Comparison of ENCODE assay signal across 1 cellular context in the genomic region with DNA sequence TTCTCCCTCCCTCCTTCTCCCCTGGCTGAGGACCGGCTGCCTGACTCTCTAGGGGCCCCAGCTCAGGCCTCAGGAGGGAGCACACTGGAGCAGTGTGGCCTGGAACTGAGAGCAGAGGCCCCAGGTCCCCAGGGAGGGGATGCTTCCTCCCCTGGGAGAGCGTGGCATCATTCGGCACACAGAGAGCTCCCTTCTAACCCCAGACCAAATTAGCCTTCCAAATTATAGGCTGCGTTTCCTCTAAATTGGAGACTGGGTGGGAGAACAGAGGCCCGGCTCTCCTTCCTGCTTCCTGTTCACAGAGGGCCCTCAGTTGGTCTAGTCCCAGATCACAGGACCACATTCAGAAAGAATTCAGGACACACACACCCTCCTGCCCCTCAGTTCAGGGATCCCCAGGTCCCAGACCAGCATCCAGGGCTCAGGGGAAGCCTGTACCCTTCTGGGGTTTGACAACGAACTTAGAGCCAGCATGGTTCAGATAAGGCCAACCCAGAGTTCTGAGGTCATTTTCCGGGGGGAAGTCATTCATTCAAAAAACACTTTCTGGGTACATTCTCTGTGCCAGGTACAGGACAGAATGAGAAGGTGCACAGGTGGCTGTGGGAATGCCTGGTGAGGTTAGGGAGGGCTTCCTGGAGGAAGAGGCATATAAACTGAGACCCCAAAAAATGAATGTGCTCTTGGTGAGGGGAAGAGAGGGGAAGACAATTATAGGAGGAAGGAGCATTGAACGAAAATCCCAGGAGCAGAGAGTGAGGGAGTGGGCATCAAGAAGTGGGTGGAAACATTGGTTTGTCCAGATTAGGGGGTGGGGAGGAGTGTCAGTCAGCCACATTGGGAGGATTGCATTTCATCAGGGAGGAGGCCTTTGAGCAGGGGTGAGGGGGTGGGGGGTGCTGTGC.
TF ChIP-seq lines count a peak whose summit lies in the region.

No MANE protein-coding gene starts in this region.

TF ChIP-seq in GM12878, 131 proteins besides CTCF, POLR2A, EP300 and RAD21 (continues in another document):
- TF ChIP-seq ETV6 (conservative IDR thresholded peaks at IDR 0.05 in 1 of 2, IDR thresholded peaks at IDR 0.05 in 1 of 2; ENCODE audit: borderline replicate concordance in 1 of 2, low read depth in 1 of 2) (peak in 1 of 2 experiments; percentile 7; a peak in 1 of 4 replicates), DPF2 (IDR thresholded peaks at IDR 0.05) (no peak), RUNX3 (IDR thresholded peaks at IDR 0.05; ENCODE audit: low read length) (peak; percentile 41; the same call in 1 of the 2 replicates), KLF5 (IDR thresholded peaks at IDR 0.05; ENCODE audit: partially characterized antibody) (no peak), LARP7 (IDR thresholded peaks at IDR 0.05) (no peak), SREBF1 (IDR thresholded peaks at IDR 0.05; ENCODE audit: low read length) (no peak), RELA (IDR thresholded peaks at IDR 0.05; ENCODE audit: borderline replicate concordance, partially characterized antibody) (no peak), FOS (IDR thresholded peaks at IDR 0.05; ENCODE audit: borderline replicate concordance, extremely low read depth, insufficient read length) (no peak), HDGF (IDR thresholded peaks at IDR 0.05) (peak; percentile 57; the same call in 1 of the 2 replicates), SP1 (IDR thresholded peaks at IDR 0.05; ENCODE audit: low read depth, low read length) (peak; percentile 63), NFXL1 (IDR thresholded peaks at IDR 0.05; ENCODE audit: borderline replicate concordance) (0 out of 2 replicates have a peak, but pooled peaks have one; percentile 32), MTA2 (IDR thresholded peaks at IDR 0.05; ENCODE audit: low read depth) (peak; percentile 73), YY1 (IDR thresholded peaks at IDR 0.05; ENCODE audit: low read depth, low read length) (peak; percentile 20; the same call in 1 of the 2 replicates), YBX1 (IDR thresholded peaks at IDR 0.05) (peak; percentile 99), SMAD5 (IDR thresholded peaks at IDR 0.05; ENCODE audit: low read depth) (no peak), ZNF687 (IDR thresholded peaks at IDR 0.05) (peak; percentile 51), KDM1A (IDR thresholded peaks at IDR 0.05; ENCODE audit: borderline replicate concordance) (no peak), BHLHE40 (IDR thresholded peaks at IDR 0.05; ENCODE audit: borderline replicate concordance in 1 of 2, low read depth in 2 of 2, low read length in 1 of 2) (peak; percentile 69 to 73), BMI1 (IDR thresholded peaks at IDR 0.05; ENCODE audit: borderline replicate concordance) (no peak), PAX8 (IDR thresholded peaks at IDR 0.05) (no peak), MEF2B (IDR thresholded peaks at IDR 0.05; ENCODE audit: partially characterized antibody, poor library complexity, severe bottlenecking) (peak; percentile 100), ZNF207 (IDR thresholded peaks at IDR 0.05; ENCODE audit: borderline replicate concordance) (no peak), GATAD2B (conservative IDR thresholded peaks at IDR 0.05; ENCODE audit: low read depth) (peak; percentile 100), ZBED1 (IDR thresholded peaks at IDR 0.05; ENCODE audit: borderline replicate concordance) (no peak), ASH2L (IDR thresholded peaks at IDR 0.05; ENCODE audit: borderline replicate concordance, low read depth) (no peak), MTA3 (IDR thresholded peaks at IDR 0.05; ENCODE audit: borderline replicate concordance, low read length) (no peak), RB1 (IDR thresholded peaks at IDR 0.05; ENCODE audit: borderline replicate concordance) (peak; percentile 100), FOXK2 (IDR thresholded peaks at IDR 0.05) (no peak), TARDBP (IDR thresholded peaks at IDR 0.05; ENCODE audit: borderline replicate concordance) (no peak), SMAD1 (IDR thresholded peaks at IDR 0.05; ENCODE audit: low read depth, partially characterized antibody) (peak; percentile 60), POLR2AphosphoS5 (IDR thresholded peaks at IDR 0.05; ENCODE audit: low read length) (no peak)
- TF ChIP-seq, protein P1, sequence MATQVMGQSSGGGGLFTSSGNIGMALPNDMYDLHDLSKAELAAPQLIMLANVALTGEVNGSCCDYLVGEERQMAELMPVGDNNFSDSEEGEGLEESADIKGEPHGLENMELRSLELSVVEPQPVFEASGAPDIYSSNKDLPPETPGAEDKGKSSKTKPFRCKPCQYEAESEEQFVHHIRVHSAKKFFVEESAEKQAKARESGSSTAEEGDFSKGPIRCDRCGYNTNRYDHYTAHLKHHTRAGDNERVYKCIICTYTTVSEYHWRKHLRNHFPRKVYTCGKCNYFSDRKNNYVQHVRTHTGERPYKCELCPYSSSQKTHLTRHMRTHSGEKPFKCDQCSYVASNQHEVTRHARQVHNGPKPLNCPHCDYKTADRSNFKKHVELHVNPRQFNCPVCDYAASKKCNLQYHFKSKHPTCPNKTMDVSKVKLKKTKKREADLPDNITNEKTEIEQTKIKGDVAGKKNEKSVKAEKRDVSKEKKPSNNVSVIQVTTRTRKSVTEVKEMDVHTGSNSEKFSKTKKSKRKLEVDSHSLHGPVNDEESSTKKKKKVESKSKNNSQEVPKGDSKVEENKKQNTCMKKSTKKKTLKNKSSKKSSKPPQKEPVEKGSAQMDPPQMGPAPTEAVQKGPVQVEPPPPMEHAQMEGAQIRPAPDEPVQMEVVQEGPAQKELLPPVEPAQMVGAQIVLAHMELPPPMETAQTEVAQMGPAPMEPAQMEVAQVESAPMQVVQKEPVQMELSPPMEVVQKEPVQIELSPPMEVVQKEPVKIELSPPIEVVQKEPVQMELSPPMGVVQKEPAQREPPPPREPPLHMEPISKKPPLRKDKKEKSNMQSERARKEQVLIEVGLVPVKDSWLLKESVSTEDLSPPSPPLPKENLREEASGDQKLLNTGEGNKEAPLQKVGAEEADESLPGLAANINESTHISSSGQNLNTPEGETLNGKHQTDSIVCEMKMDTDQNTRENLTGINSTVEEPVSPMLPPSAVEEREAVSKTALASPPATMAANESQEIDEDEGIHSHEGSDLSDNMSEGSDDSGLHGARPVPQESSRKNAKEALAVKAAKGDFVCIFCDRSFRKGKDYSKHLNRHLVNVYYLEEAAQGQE (IDR thresholded peaks at IDR 0.05; ENCODE audit: low read depth, low read length), result no peak
- TF ChIP-seq, protein P2, sequence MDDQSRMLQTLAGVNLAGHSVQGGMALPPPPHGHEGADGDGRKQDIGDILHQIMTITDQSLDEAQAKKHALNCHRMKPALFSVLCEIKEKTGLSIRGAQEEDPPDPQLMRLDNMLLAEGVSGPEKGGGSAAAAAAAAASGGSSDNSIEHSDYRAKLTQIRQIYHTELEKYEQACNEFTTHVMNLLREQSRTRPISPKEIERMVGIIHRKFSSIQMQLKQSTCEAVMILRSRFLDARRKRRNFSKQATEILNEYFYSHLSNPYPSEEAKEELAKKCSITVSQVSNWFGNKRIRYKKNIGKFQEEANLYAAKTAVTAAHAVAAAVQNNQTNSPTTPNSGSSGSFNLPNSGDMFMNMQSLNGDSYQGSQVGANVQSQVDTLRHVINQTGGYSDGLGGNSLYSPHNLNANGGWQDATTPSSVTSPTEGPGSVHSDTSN (IDR thresholded peaks at IDR 0.05; ENCODE audit: insufficient replicate concordance, low read depth, low read length), result no peak
- TF ChIP-seq, protein P3, sequence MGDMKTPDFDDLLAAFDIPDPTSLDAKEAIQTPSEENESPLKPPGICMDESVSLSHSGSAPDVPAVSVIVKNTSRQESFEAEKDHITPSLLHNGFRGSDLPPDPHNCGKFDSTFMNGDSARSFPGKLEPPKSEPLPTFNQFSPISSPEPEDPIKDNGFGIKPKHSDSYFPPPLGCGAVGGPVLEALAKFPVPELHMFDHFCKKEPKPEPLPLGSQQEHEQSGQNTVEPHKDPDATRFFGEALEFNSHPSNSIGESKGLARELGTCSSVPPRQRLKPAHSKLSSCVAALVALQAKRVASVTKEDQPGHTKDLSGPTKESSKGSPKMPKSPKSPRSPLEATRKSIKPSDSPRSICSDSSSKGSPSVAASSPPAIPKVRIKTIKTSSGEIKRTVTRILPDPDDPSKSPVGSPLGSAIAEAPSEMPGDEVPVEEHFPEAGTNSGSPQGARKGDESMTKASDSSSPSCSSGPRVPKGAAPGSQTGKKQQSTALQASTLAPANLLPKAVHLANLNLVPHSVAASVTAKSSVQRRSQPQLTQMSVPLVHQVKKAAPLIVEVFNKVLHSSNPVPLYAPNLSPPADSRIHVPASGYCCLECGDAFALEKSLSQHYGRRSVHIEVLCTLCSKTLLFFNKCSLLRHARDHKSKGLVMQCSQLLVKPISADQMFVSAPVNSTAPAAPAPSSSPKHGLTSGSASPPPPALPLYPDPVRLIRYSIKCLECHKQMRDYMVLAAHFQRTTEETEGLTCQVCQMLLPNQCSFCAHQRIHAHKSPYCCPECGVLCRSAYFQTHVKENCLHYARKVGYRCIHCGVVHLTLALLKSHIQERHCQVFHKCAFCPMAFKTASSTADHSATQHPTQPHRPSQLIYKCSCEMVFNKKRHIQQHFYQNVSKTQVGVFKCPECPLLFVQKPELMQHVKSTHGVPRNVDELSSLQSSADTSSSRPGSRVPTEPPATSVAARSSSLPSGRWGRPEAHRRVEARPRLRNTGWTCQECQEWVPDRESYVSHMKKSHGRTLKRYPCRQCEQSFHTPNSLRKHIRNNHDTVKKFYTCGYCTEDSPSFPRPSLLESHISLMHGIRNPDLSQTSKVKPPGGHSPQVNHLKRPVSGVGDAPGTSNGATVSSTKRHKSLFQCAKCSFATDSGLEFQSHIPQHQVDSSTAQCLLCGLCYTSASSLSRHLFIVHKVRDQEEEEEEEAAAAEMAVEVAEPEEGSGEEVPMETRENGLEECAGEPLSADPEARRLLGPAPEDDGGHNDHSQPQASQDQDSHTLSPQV (IDR thresholded peaks at IDR 0.05), result peak; percentile 58; the same call in 1 of the 2 replicates
- TF ChIP-seq, protein P4, sequence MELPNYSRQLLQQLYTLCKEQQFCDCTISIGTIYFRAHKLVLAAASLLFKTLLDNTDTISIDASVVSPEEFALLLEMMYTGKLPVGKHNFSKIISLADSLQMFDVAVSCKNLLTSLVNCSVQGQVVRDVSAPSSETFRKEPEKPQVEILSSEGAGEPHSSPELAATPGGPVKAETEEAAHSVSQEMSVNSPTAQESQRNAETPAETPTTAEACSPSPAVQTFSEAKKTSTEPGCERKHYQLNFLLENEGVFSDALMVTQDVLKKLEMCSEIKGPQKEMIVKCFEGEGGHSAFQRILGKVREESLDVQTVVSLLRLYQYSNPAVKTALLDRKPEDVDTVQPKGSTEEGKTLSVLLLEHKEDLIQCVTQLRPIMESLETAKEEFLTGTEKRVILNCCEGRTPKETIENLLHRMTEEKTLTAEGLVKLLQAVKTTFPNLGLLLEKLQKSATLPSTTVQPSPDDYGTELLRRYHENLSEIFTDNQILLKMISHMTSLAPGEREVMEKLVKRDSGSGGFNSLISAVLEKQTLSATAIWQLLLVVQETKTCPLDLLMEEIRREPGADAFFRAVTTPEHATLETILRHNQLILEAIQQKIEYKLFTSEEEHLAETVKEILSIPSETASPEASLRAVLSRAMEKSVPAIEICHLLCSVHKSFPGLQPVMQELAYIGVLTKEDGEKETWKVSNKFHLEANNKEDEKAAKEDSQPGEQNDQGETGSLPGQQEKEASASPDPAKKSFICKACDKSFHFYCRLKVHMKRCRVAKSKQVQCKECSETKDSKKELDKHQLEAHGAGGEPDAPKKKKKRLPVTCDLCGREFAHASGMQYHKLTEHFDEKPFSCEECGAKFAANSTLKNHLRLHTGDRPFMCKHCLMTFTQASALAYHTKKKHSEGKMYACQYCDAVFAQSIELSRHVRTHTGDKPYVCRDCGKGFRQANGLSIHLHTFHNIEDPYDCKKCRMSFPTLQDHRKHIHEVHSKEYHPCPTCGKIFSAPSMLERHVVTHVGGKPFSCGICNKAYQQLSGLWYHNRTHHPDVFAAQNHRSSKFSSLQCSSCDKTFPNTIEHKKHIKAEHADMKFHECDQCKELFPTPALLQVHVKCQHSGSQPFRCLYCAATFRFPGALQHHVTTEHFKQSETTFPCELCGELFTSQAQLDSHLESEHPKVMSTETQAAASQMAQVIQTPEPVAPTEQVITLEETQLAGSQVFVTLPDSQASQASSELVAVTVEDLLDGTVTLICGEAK (IDR thresholded peaks at IDR 0.05; ENCODE audit: borderline replicate concordance), result no peak
- TF ChIP-seq, protein P5, sequence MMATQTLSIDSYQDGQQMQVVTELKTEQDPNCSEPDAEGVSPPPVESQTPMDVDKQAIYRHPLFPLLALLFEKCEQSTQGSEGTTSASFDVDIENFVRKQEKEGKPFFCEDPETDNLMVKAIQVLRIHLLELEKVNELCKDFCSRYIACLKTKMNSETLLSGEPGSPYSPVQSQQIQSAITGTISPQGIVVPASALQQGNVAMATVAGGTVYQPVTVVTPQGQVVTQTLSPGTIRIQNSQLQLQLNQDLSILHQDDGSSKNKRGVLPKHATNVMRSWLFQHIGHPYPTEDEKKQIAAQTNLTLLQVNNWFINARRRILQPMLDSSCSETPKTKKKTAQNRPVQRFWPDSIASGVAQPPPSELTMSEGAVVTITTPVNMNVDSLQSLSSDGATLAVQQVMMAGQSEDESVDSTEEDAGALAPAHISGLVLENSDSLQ (IDR thresholded peaks at IDR 0.05), result peak; percentile 49; the same call in 1 of the 2 replicates
- TF ChIP-seq, protein P6, sequence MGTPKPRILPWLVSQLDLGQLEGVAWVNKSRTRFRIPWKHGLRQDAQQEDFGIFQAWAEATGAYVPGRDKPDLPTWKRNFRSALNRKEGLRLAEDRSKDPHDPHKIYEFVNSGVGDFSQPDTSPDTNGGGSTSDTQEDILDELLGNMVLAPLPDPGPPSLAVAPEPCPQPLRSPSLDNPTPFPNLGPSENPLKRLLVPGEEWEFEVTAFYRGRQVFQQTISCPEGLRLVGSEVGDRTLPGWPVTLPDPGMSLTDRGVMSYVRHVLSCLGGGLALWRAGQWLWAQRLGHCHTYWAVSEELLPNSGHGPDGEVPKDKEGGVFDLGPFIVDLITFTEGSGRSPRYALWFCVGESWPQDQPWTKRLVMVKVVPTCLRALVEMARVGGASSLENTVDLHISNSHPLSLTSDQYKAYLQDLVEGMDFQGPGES (IDR thresholded peaks at IDR 0.05), result no peak
